In the genomic region with DNA sequence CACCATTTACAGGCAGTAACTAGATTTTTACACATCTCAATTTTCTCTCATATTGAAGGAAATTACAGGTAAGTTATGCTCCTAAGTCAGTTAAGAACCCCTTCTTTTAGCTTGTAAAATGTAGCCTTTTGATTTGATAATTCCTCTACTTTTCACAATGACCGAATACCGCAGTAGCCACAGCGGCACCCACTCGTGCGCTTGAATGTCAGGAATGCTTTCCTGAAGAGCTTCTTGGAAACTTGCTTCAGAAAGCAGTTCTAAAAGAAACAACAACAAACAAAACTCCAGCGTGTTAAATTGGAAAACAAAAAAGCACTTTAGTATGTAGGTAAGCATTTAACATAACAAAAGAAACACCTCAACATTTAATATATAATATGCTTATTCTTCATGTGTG, we compare ENCODE assay signal across 21 cellular contexts. TPM values are rescaled to one million over a fixed set of nuclear protein-coding genes. Genes with fewer than 3 reads are reported as not detected.
DNase-seq lines count a peak whose midpoint lies in the region; ATAC-seq and TF ChIP-seq lines count a peak whose summit lies in the region.
"Had no signal": no experiment of that assay in that cellular context is flagged by ENCODE, and none has a peak within 500 bp of the region (broad histone marks: within the 10 kb centered on the region; RNA-seq: fewer than 3 reads in every experiment).

No MANE protein-coding gene starts in this region.

- TF ChIP-seq EP300 in tibial nerve (IDR thresholded peaks at IDR 0.05) = no peak

- TF ChIP-seq POLR2A in thyroid gland (IDR thresholded peaks at IDR 0.05) = no peak
- TF ChIP-seq POLR2A in tibial nerve (IDR thresholded peaks at IDR 0.05) = no peak

- H3K27me3 Mint-ChIP-seq in H9 (ENCODE audit: low read depth) (no peaks in the 10 kb centered on the region), WTC11 (ENCODE audit: low read depth) (no peaks in the 10 kb centered on the region), endothelial cell (ENCODE audit: unreplicated experiment) (no peaks in the 10 kb centered on the region)
- H3K27me3 Mint-ChIP-seq: CD4-positive, alpha-beta T cell had no signal

- H2BK5ac ChIP-seq in H9 (ENCODE audit: insufficient read length, low read length) = no peak overlapping the region

- ATAC-seq in WTC11 (peak; percentile 39), left colon (no peak), HG03521 (IDR thresholded peaks at IDR 0.05; ENCODE audit: unreplicated experiment) (no peak)
- ATAC-seq: A549, GM12878, Panc1 had no signal

- no peaks in the 10 kb centered on the region for H3K79me1 ChIP-seq in H9 (ENCODE audit: insufficient read depth, low read depth, low read length, poor library complexity, severe bottlenecking)

- H2BK120ac ChIP-seq in H9 (ENCODE audit: low read depth, low read length, poor library complexity, severe bottlenecking) = no peak overlapping the region

- intact Hi-C loops in thyroid gland (cut with DNase I) (no loop called here), left colon (cut with DNase I, micrococcal nuclease) (no loop called here)

- TF ChIP-seq CTCF in H9 (conservative IDR thresholded peaks at IDR 0.05) = no peak
- TF ChIP-seq CTCF in WTC11 (IDR thresholded peaks at IDR 0.05) = no peak
- no peak for TF ChIP-seq CTCF in endothelial cell (IDR thresholded peaks at IDR 0.05; ENCODE audit: unreplicated experiment)
- no peak for TF ChIP-seq CTCF in thyroid gland (IDR thresholded peaks at IDR 0.05)
- no peak for TF ChIP-seq CTCF in tibial nerve (IDR thresholded peaks at IDR 0.05)

- H3K4me1 Mint-ChIP-seq in H9 (peaks cover 17 to 19% of the 10 kb centered on the region in 2 experiments), WTC11 (peaks cover 17% of the 10 kb centered on the region), endothelial cell (ENCODE audit: unreplicated experiment) (no peaks in the 10 kb centered on the region)

- DNase-seq in H9 (peak; percentile 35), WTC11 (ENCODE audit: low spot score) (no peak), endothelial cell (ENCODE audit: low spot score) (no peak), thyroid gland (peak; percentile 69 to 70), left colon (no peak), tibial nerve (ENCODE audit: low spot score in 2 of 2) (no peak)
- DNase-seq: AML-193; CD4-positive, alpha-beta T cell; COR-L47; NCI-H1048; NCI-H1417; NCI-H1694 treated with DMSO at 0.1 percent for 48 hours; NCI-H2081; NCI-H2227 treated with DMSO at 0.1 percent for 48 hours; NCI-H69; SHP77 treated with DMSO at 0.1 percent for 48 hours had no signal

- H3K4me1 ChIP-seq in H9 (ENCODE audit: insufficient read depth, low read length) = no peaks in the 10 kb centered on the region
- H3K4me1 ChIP-seq in thyroid gland = peaks cover 9 to 13% of the 10 kb centered on the region in 2 donors
- H3K4me1 ChIP-seq in tibial nerve = no peaks in the 10 kb centered on the region
- H3K4me1 ChIP-seq: BLaER1 treated with 17β-estradiol and CSF1 and Interleukin-3, amounts not matched to agents 10 nM and 100 nM had no signal

- no peaks in the 10 kb centered on the region for H3K23me2 ChIP-seq in H9 (ENCODE audit: insufficient read length, low read depth, low read length, poor library complexity, severe bottlenecking)

- no peak overlapping the region for H2BK12ac ChIP-seq in H9 (ENCODE audit: insufficient read length, low read depth, low read length)

- no peak overlapping the region for H3K14ac ChIP-seq in H9 (ENCODE audit: insufficient read depth, low read length)

- CTCF ChIA-PET in WTC11 (lab: Charles Lee) = interaction anchor here (1.5 to 1.7 kb wide), 2 partner anchors 21 to 91 kb away, joined by 5 to 8 read pairs; a partner anchor contains a TSS

- H3K9ac ChIP-seq in H9 (ENCODE audit: extremely low read depth, insufficient read length, low read length) = no peak overlapping the region
- H3K9ac ChIP-seq: BLaER1 treated with 17β-estradiol and CSF1 and Interleukin-3, amounts not matched to agents 10 nM and 100 nM had no signal

- H2BK20ac ChIP-seq in H9 (ENCODE audit: low read depth, low read length, poor library complexity, severe bottlenecking) = no peak overlapping the region

- H3K36me3 ChIP-seq in thyroid gland (peaks cover 0 to 6% of the 10 kb centered on the region in 2 donors), tibial nerve (peaks cover 0 to 27% (median 0%) of the 10 kb centered on the region in 3 donors)

- H3K27me3 ChIP-seq in H9 (ENCODE audit: insufficient read depth, low read length) (no peaks in the 10 kb centered on the region), thyroid gland (no peaks in the 10 kb centered on the region), tibial nerve (no peaks in the 10 kb centered on the region)
- H3K27me3 ChIP-seq: BLaER1 treated with 17β-estradiol and CSF1 and Interleukin-3, amounts not matched to agents 10 nM and 100 nM had no signal

- H3K9me3 Mint-ChIP-seq in H9 (no peaks in the 10 kb centered on the region), WTC11 (no peaks in the 10 kb centered on the region), endothelial cell (ENCODE audit: unreplicated experiment) (no peaks in the 10 kb centered on the region)
- H3K9me3 Mint-ChIP-seq: CD4-positive, alpha-beta T cell had no signal

- no peak overlapping the region for H3K4me3 ChIP-seq in thyroid gland (replicated peaks in 1 of 3)
- no peak overlapping the region for H3K4me3 ChIP-seq in tibial nerve
- H3K4me3 ChIP-seq: A549; BLaER1 treated with 17β-estradiol and CSF1 and Interleukin-3, amounts not matched to agents 10 nM and 100 nM; GM12878 had no signal

- H4K5ac ChIP-seq in H9 (ENCODE audit: insufficient read length, low read depth, low read length) = no peak overlapping the region

- H3T11ph ChIP-seq in H9 (ENCODE audit: low read length) = no peak overlapping the region

- H3K27ac Mint-ChIP-seq in H9 (peak overlapping the region; percentile 83 to 99 (median 86); a peak in 6 of 7 replicates), WTC11 (peak overlapping the region; percentile 84), endothelial cell (ENCODE audit: unreplicated experiment) (peak overlapping the region; percentile 13)
- H3K27ac Mint-ChIP-seq: CD4-positive, alpha-beta T cell had no signal

- POLR2A ChIA-PET in WTC11 (lab: Charles Lee) = interaction anchor here (0.6 to 1.8 kb wide), 2 partner anchors 10 to 16 kb away, joined by 4 to 11 read pairs; a partner anchor contains a TSS

- no peak overlapping the region for H2BK15ac ChIP-seq in H9 (ENCODE audit: low read depth, low read length)

- H3K9me3 ChIP-seq in H9 (ENCODE audit: control insufficient read depth, low read depth, low read length) (no peaks in the 10 kb centered on the region), thyroid gland (no peaks in the 10 kb centered on the region), tibial nerve (no peaks in the 10 kb centered on the region)
- H3K9me3 ChIP-seq: A549; BLaER1 treated with 17β-estradiol and CSF1 and Interleukin-3, amounts not matched to agents 10 nM and 100 nM had no signal

- H3K56ac ChIP-seq in H9 (ENCODE audit: insufficient read length, low read depth, low read length) = no peak overlapping the region

- H3K4ac ChIP-seq in H9 (ENCODE audit: low read depth, low read length) = no peak overlapping the region

- H3K4me3 Mint-ChIP-seq in H9 (peak overlapping the region; percentile 39 to 45; a peak in 3 of 5 replicates), WTC11 (peak overlapping the region; percentile 6; the same call in 1 of the 2 replicates), endothelial cell (ENCODE audit: unreplicated experiment) (no peak overlapping the region)
- H3K4me3 Mint-ChIP-seq: CD4-positive, alpha-beta T cell had no signal

- no CpG with 5 or more reads among the region's 6 CpGs for WGBS in H9 (ENCODE audit: extremely low coverage, insufficient read length, low lambda C conversion rate)
- 19 to 38% methylated on average over 6 of the region's 6 CpGs for WGBS in thyroid gland, 2 donors
- 58 to 71% methylated on average over 6 of the region's 6 CpGs for WGBS in tibial nerve, 2 donors

- H3K4me2 ChIP-seq in H9 (ENCODE audit: insufficient read depth, insufficient read length, low read length) = peak overlapping the region; percentile 11
- H3K4me2 ChIP-seq: A549; BLaER1 treated with 17β-estradiol and CSF1 and Interleukin-3, amounts not matched to agents 10 nM and 100 nM had no signal

- no peaks in the 10 kb centered on the region for H4K20me1 ChIP-seq in H9 (ENCODE audit: control insufficient read depth, insufficient read depth, insufficient read length)

- no peaks in the 10 kb centered on the region for H3K79me2 ChIP-seq in H9 (ENCODE audit: insufficient read depth, low read length)

- H3K36me3 Mint-ChIP-seq in H9 (ENCODE audit: insufficient read depth in 1 of 3, low read depth in 3 of 3) (peaks cover 0 to 7% (median 2%) of the 10 kb centered on the region in 3 experiments; a peak in 4 of 7 replicates), WTC11 (no peaks in the 10 kb centered on the region), endothelial cell (ENCODE audit: low read depth, unreplicated experiment) (peaks cover 4% of the 10 kb centered on the region)

- H3K27ac ChIP-seq in H9 (ENCODE audit: insufficient read length, low read depth, low read length) = peak overlapping the region; percentile 15
- H3K27ac ChIP-seq in thyroid gland = peak overlapping the region; percentile 59 to 68 (median 60)
- H3K27ac ChIP-seq in tibial nerve = no peak overlapping the region
- H3K27ac ChIP-seq: A549; BLaER1 treated with 17β-estradiol and CSF1 and Interleukin-3, amounts not matched to agents 10 nM and 100 nM had no signal

- H3K23ac ChIP-seq in H9 (ENCODE audit: insufficient read length, low read depth, low read length) = no peak overlapping the region

- no peak overlapping the region for H4K91ac ChIP-seq in H9 (ENCODE audit: insufficient read length, low read depth, low read length)

- no peak overlapping the region for H2AK5ac ChIP-seq in H9 (ENCODE audit: insufficient read length, low read length)

- H2AFZ ChIP-seq in H9 (ENCODE audit: low read length) = no peak overlapping the region

- no peak overlapping the region for H4K8ac ChIP-seq in H9 (replicated peaks; ENCODE audit: insufficient read length, low read depth, low read length)

- no peak overlapping the region for H3K18ac ChIP-seq in H9 (ENCODE audit: insufficient read length, low read depth, low read length)

TF ChIP-seq in WTC11, 78 proteins besides CTCF, POLR2A, EP300 and RAD21 (continues in another document):
- TF ChIP-seq FOXP1 (CRISPR knock-in tag; IDR thresholded peaks at IDR 0.05; ENCODE audit: borderline replicate concordance) = no peak
- TF ChIP-seq CBFB (CRISPR knock-in tag; IDR thresholded peaks at IDR 0.05; ENCODE audit: low read depth) = no peak

RNA-seq across cellular contexts. Expression of a gene that starts 9.9 kb away (rescaled TPM):
- total RNA-seq in H9 (2021) (96.0 and 101 TPM in 2 replicates), WTC11 (2021) (56.4 to 61.5 TPM (median 61.0 TPM) in 3 replicates), endothelial cell (ENCODE audit: unreplicated experiment) (61.8 TPM), thyroid gland (10 to 100 TPM; 21.9 to 32.0 (median 27.2) TPM), left colon (10 to 100 TPM; 30.7 to 33.3 TPM), tibial nerve (10 to 100 TPM; 11.8 to 36.5 (median 21.3) TPM)

RNA-seq across cellular contexts. Expression of a gene that starts 20.3 kb away (rescaled TPM):
- total RNA-seq in H9 (2021) (14.9 and 15.4 TPM in 2 replicates), WTC11 (2021) (10.8 to 14.1 TPM (median 11.5 TPM) in 3 replicates), endothelial cell (ENCODE audit: unreplicated experiment) (17.1 TPM), thyroid gland (10 to 100 TPM; 27.0 to 56.2 (median 43.4) TPM), left colon (10 to 100 TPM; 13.5 to 14.0 TPM), tibial nerve (10 to 100 TPM; 13.1 to 36.3 (median 19.1) TPM)

Comparison
In these comparisons a context has a peak if more than half of its experiments do, and no peak if none do; other contexts are left out.
1. DNase-seq: peak in H9 (single experiment) and thyroid gland (2 of 2); none in WTC11 (single experiment), endothelial cell (single experiment), left colon (0 of 2) and tibial nerve (0 of 2).
2. H3K27ac ChIP-seq: peak in H9 (single experiment) and thyroid gland (3 of 3); none in tibial nerve (0 of 4).
3. H3K27ac Mint-ChIP-seq: peak in every context shown above with its lines; median percentile 86 in H9; 84 in WTC11; 13 in endothelial cell.